1 cellular context compared by ENCODE assay signal in genomic region chr3:123694377-123695147, GRCh38.
TF ChIP-seq lines count a peak whose summit lies in the region.

No MANE protein-coding gene starts in this region.

TF ChIP-seq in GM23338, 12 proteins besides CTCF, POLR2A, EP300 and RAD21 (continued from another document):
- TF ChIP-seq REST (IDR thresholded peaks at IDR 0.05; ENCODE audit: unreplicated experiment) = no peak
- no peak for TF ChIP-seq ETS1 (IDR thresholded peaks at IDR 0.05)
- no peak for TF ChIP-seq ZNF331 (CRISPR knock-in tag; IDR thresholded peaks at IDR 0.05; ENCODE audit: low read depth)
- no peak for TF ChIP-seq JUNB (IDR thresholded peaks at IDR 0.05; ENCODE audit: unreplicated experiment)
- no peak for TF ChIP-seq EZH2 (IDR thresholded peaks at IDR 0.05; ENCODE audit: low read depth, unreplicated experiment)
- TF ChIP-seq POLR2AphosphoS5 (IDR thresholded peaks at IDR 0.05; ENCODE audit: low read depth) = no peak
- TF ChIP-seq STAT1 (IDR thresholded peaks at IDR 0.05; ENCODE audit: unreplicated experiment) = no peak
- TF ChIP-seq EZH2phosphoT487 (IDR thresholded peaks at IDR 0.05; ENCODE audit: unreplicated experiment) = no peak
- no peak for TF ChIP-seq ZNF114 (CRISPR knock-in tag; IDR thresholded peaks at IDR 0.05)
- no peak for TF ChIP-seq NANOG (IDR thresholded peaks at IDR 0.05; ENCODE audit: borderline replicate concordance)
